Comparison of ENCODE assay signal across 23 cellular contexts in genomic region chr11:27525824-27526516, GRCh38.
"Had no signal": no experiment of that assay in that cellular context is flagged by ENCODE, and none has a peak within 500 bp of the region (broad histone marks: within the 10 kb centered on the region; RNA-seq: fewer than 3 reads in every experiment).

No MANE protein-coding gene starts in this region.

- H3K36me3 ChIP-seq: cardiac muscle cell, esophagus muscularis mucosa, gastroesophageal sphincter, prostate gland, transverse colon had no signal

- H3K9me3 ChIP-seq: esophagus muscularis mucosa, gastroesophageal sphincter, prostate gland, testis, transverse colon had no signal

- ATAC-seq: gastroesophageal sphincter; left colon; sciatic nerve; stimulated activated naive B cell treated with anti-CD40 and anti-IgM and Interleukin-4, amounts not matched to agents 10 μg/mL and 1 μg/mL and 100 μg/mL, for 72 hours; stimulated activated naive CD8-positive, alpha-beta T cell treated with anti-CD3 and anti-CD28 coated beads, Interleukin-15, amount 100 ng/mL, for 72 hours had no signal

- H3K4me3 ChIP-seq: cardiac muscle cell, dorsolateral prefrontal cortex, esophagus muscularis mucosa, gastroesophageal sphincter, hepatocyte, lung, prostate gland, testis, transverse colon had no signal

- H3K4me1 ChIP-seq: esophagus muscularis mucosa, gastroesophageal sphincter, parathyroid adenoma, prostate gland, testis, transverse colon had no signal

- DNase-seq: cortex of kidney; effector CD8-positive, alpha-beta T cell; foreskin fibroblast; glutamatergic neuron; kidney; left colon; mesendoderm; naive B cell; stimulated activated CD4-positive, alpha-beta T cell treated with anti-CD3 and anti-CD28 coated beads, Interleukin-2, amount 100 ng/mL, for 24 hours; stimulated activated CD4-positive, alpha-beta T cell treated with anti-CD3 and anti-CD28 coated beads, Interleukin-4, amount 100 ng/mL, for 4 hours; stimulated activated naive B cell treated with anti-CD40 and anti-IgM and Interleukin-4, amounts not matched to agents 10 μg/mL and 1 μg/mL and 100 μg/mL, for 72 hours; stimulated activated naive CD8-positive, alpha-beta T cell treated with anti-CD3 and anti-CD28 coated beads, Interleukin-15, amount 100 ng/mL, for 72 hours; testis; transverse colon had no signal

- H3K27me3 ChIP-seq: cardiac muscle cell, dorsolateral prefrontal cortex, esophagus muscularis mucosa, gastroesophageal sphincter, hepatocyte, testis, transverse colon had no signal

- H3K27ac ChIP-seq: cardiac muscle cell, dorsolateral prefrontal cortex, esophagus muscularis mucosa, gastroesophageal sphincter, hepatocyte, parathyroid adenoma, prostate gland, testis, transverse colon had no signal
